1 cellular context compared by ENCODE assay signal in the genomic region with DNA sequence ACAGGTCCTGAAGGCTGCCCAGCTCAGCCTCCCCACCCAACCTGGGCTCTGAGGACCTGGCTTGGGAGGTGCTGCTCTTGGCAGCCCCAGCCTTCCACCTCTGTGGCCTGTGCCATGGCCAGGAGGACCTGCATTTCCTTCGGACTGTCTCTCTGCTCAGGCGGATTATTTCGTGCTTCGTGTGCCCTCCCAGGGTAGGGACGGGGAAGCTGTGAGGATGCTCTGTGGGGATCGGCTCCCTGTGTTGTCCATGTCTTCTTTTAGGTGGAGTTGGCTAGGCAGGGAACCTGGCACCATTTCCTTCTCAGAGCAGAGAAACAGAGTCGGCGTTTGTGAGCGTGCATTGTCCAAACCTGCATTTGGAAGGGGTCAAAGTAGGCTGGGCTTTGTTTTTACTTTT.
TF ChIP-seq lines count a peak whose summit lies in the region.

No MANE protein-coding gene starts in this region.

TF ChIP-seq in IMR-90, 13 proteins besides CTCF, POLR2A, EP300 and RAD21:
- TF ChIP-seq, protein P1, sequence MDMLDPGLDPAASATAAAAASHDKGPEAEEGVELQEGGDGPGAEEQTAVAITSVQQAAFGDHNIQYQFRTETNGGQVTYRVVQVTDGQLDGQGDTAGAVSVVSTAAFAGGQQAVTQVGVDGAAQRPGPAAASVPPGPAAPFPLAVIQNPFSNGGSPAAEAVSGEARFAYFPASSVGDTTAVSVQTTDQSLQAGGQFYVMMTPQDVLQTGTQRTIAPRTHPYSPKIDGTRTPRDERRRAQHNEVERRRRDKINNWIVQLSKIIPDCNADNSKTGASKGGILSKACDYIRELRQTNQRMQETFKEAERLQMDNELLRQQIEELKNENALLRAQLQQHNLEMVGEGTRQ (IDR thresholded peaks at IDR 0.05; ENCODE audit: low read depth, low read length), result no peak
- TF ChIP-seq FOS (IDR thresholded peaks at IDR 0.05; ENCODE audit: low read depth, low read length) (no peak), NFE2L2 (IDR thresholded peaks at IDR 0.05; ENCODE audit: low read depth, low read length) (no peak), MXI1 (IDR thresholded peaks at IDR 0.05; ENCODE audit: borderline replicate concordance, low read depth, low read length) (no peak), CHD1 (IDR thresholded peaks at IDR 0.05; ENCODE audit: low read depth, low read length) (no peak), RFX5 (IDR thresholded peaks at IDR 0.05; ENCODE audit: low read depth, low read length) (no peak), SMC3 (IDR thresholded peaks at IDR 0.05; ENCODE audit: low read depth, low read length) (no peak), MAZ (IDR thresholded peaks at IDR 0.05; ENCODE audit: borderline replicate concordance, low read depth, low read length) (no peak), RCOR1 (IDR thresholded peaks at IDR 0.05; ENCODE audit: insufficient replicate concordance, low read length) (no peak), CEBPB (IDR thresholded peaks at IDR 0.05; ENCODE audit: low read depth, low read length) (no peak), BHLHE40 (IDR thresholded peaks at IDR 0.05; ENCODE audit: low read depth, low read length) (no peak), MAFK (IDR thresholded peaks at IDR 0.05; ENCODE audit: low read depth, low read length) (no peak)
- TF ChIP-seq, protein P2, sequence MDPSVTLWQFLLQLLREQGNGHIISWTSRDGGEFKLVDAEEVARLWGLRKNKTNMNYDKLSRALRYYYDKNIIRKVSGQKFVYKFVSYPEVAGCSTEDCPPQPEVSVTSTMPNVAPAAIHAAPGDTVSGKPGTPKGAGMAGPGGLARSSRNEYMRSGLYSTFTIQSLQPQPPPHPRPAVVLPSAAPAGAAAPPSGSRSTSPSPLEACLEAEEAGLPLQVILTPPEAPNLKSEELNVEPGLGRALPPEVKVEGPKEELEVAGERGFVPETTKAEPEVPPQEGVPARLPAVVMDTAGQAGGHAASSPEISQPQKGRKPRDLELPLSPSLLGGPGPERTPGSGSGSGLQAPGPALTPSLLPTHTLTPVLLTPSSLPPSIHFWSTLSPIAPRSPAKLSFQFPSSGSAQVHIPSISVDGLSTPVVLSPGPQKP (IDR thresholded peaks at IDR 0.05; ENCODE audit: borderline replicate concordance, low read depth, low read length), result no peak
